In genomic region chr3:45611619-45612018, GRCh38 we compare ENCODE assay signal across 12 cellular contexts. TPM values are rescaled to one million over a fixed set of nuclear protein-coding genes. Genes with fewer than 3 reads are reported as not detected.
DNase-seq lines count a peak whose midpoint lies in the region; ATAC-seq and TF ChIP-seq lines count a peak whose summit lies in the region.
"Had no signal": no experiment of that assay in that cellular context is flagged by ENCODE, and none has a peak within 500 bp of the region (broad histone marks: within the 10 kb centered on the region; RNA-seq: fewer than 3 reads in every experiment).

No MANE protein-coding gene starts in this region.

- TF ChIP-seq CTCF in breast epithelium (IDR thresholded peaks at IDR 0.05) (no peak), MCF 10A (IDR thresholded peaks at IDR 0.05; ENCODE audit: unreplicated experiment) (no peak), type B pancreatic cell (conservative IDR thresholded peaks at IDR 0.05) (no peak)

- H3K4me1 ChIP-seq in breast epithelium, result peaks cover 4 to 23% of the 10 kb centered on the region in 2 donors

- no peaks in the 10 kb centered on the region for H3K27me3 ChIP-seq in breast epithelium

- intact Hi-C loops in breast epithelium (cut with DNase I; ENCODE audit: low total_unique reads) (no loop called here), MCF 10A (cut with micrococcal nuclease) (no loop called here), left colon (cut with DNase I, micrococcal nuclease) (no loop called here)

- no TSS peak for BruUV-seq in MCF 10A (replicated peaks; lab: Mats Ljungman, UMichigan)

- H3K27me3 Mint-ChIP-seq in MCF 10A (ENCODE audit: insufficient read depth, unreplicated experiment), result no peaks in the 10 kb centered on the region
- H3K27me3 Mint-ChIP-seq in type B pancreatic cell, result no peaks in the 10 kb centered on the region

- H3K36me3 ChIP-seq in breast epithelium, result no peaks in the 10 kb centered on the region

- no peaks in the 10 kb centered on the region for H3K9me3 Mint-ChIP-seq in MCF 10A (ENCODE audit: unreplicated experiment)
- no peaks in the 10 kb centered on the region for H3K9me3 Mint-ChIP-seq in type B pancreatic cell

- no peak overlapping the region for H3K27ac Mint-ChIP-seq in MCF 10A (ENCODE audit: low read depth, unreplicated experiment)
- peak overlapping the region; percentile 43 for H3K27ac Mint-ChIP-seq in type B pancreatic cell

- peak; percentile 22 for ATAC-seq in left colon
- no peak for ATAC-seq in HG03469 (IDR thresholded peaks at IDR 0.05; ENCODE audit: unreplicated experiment)
- ATAC-seq in HG03139 (IDR thresholded peaks at IDR 0.05; ENCODE audit: unreplicated experiment), result no peak

- peaks cover 22% of the 10 kb centered on the region for H3K4me1 Mint-ChIP-seq in MCF 10A (ENCODE audit: insufficient read depth, unreplicated experiment)
- H3K4me1 Mint-ChIP-seq in type B pancreatic cell (ENCODE audit: unreplicated experiment), result peaks cover 19% of the 10 kb centered on the region

- H3K36me3 Mint-ChIP-seq in MCF 10A (ENCODE audit: insufficient read depth, unreplicated experiment) (peaks cover 18% of the 10 kb centered on the region), type B pancreatic cell (peaks cover 7% of the 10 kb centered on the region)

- peak in 1 of 2 donors; percentile 49 for DNase-seq in breast epithelium (ENCODE audit: low spot score in 2 of 2)
- no peak for DNase-seq in MCF 10A (ENCODE audit: unreplicated experiment)
- peak; percentile 91 for DNase-seq in SK-MEL-5 (ENCODE audit: low read depth, low spot score)
- no peak for DNase-seq in left colon
- DNase-seq in type B pancreatic cell (ENCODE audit: extremely low spot score, unreplicated experiment), result no peak
- no peak for DNase-seq in stimulated activated CD4-positive, alpha-beta T cell treated with anti-CD3 and anti-CD28 coated beads, Interleukin-2, amount 100 ng/mL, for 48 hours
- DNase-seq: ACHN; activated CD8-positive, alpha-beta memory T cell treated with anti-CD3 and anti-CD28 coated beads for 24 hours; GDM1; NCI-H82 had no signal

- POLR2A ChIA-PET in MCF 10A (lab: Yijun Ruan, JAX), result no interaction called here

- no peak overlapping the region for H3K4me3 ChIP-seq in breast epithelium

- H3K4me3 Mint-ChIP-seq in MCF 10A (ENCODE audit: unreplicated experiment), result no peak overlapping the region
- no peak overlapping the region for H3K4me3 Mint-ChIP-seq in type B pancreatic cell

- CTCF ChIA-PET in MCF 10A (lab: Yijun Ruan, JAX), result interaction anchor here (1.7 kb wide), 1 partner anchor 48 kb away, joined by 5 read pairs; no protein-coding TSS in a partner anchor

- no peaks in the 10 kb centered on the region for H3K9me3 ChIP-seq in breast epithelium

- in situ Hi-C loops in SK-MEL-5 (cut with HindIII; ENCODE audit: low pct_unique_long_range_greater_than_20kb, low sequenced_read_pairs), result no loop called here

- H3K27ac ChIP-seq in breast epithelium, result peak overlapping the region; percentile 30 to 68

- no peak for TF ChIP-seq POLR2A in breast epithelium (IDR thresholded peaks at IDR 0.05)

RNA-seq across cellular contexts. Expression of gene LIMD1, which starts 17.1 kb away (rescaled TPM):
- 10 to 100 TPM; 23.0 to 25.9 (median 25.8) TPM for total RNA-seq in breast epithelium
- total RNA-seq in MCF 10A (2022), result 25.4 and 28.2 TPM in 2 replicates
- 20.0 and 20.7 TPM in 2 replicates for total RNA-seq in SK-MEL-5 (2014; rRNA removed; shearing (Covaris generic))
- polyA plus RNA-seq in SK-MEL-5 (2015; cell fraction: cytosol; rRNA removed), result 27.5 and 34.8 TPM in 2 replicates
- 39.9 and 53.9 TPM in 2 replicates for polyA plus RNA-seq in SK-MEL-5 (2015; cell fraction: nucleus; rRNA removed)
- 10 to 100 TPM; 35.0 to 42.6 TPM for total RNA-seq in left colon
- 24.1 and 26.2 TPM in 2 replicates for total RNA-seq in type B pancreatic cell (ENCODE audit: low replicate concordance)
